In the genomic region with DNA sequence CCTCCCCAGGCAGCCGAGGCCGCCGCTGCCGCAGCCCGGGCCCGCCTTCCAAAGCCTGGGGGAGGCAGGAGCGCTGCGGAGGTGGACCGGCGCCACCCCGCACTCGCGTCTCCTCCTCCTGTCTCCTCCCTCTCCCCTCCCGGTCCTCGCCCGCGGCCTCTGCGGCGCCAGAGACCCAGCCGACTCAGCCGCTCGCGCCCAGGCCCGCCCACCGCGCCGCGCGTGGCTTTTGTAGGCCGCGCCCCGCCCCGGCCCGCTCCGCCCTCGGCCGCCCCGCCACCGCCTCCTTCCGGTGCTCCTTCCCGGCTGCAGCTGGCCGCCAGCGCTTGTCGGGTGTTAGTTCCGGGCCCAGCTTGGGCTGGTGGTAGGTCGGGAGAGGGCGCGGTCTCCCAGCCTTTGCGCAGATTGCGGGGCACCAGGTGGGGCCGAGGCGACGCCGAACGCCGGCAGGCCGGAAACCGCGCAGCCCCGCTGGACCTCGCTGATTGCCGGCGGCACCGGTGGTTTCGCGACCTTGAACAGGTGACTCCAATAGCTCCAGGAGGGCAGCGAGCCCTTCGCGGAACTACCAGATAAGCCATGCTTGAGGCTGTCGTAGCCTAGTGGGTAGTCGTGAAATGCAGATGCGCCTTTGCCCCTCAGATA, we compare ENCODE assay signal across 8 cellular contexts. TPM values are rescaled to one million over a fixed set of nuclear protein-coding genes. Genes with fewer than 3 reads are reported as not detected.
A peak's percentile ranks its signal among the peaks of the same experiment; 100 is the strongest.
DNase-seq lines count a peak whose midpoint lies in the region; ATAC-seq lines count a peak whose summit lies in the region.

Gene CAPRIN2, minus strand, starts transcription at position 202 of the 645 bp plus-strand sequence. CDS start 1,431 bp downstream, outside the sequence.

- no peaks in the 10 kb centered on the region for H3K9me3 Mint-ChIP-seq in naive B cell
- H3K9me3 Mint-ChIP-seq in stimulated activated effector memory CD8-positive, alpha-beta T cell treated with anti-CD3 and anti-CD28 coated beads, Interleukin-12 subunit alpha, Interleukin-12 subunit beta, amount 100 ng/mL, for 72 hours = no peaks in the 10 kb centered on the region

- peak; percentile 96 for DNase-seq in EH (ENCODE audit: low read depth)
- DNase-seq in GOT3 (lab: John Stamatoyannopoulos, UW) = peak; percentile 84
- DNase-seq in LHCN-M2 (ENCODE audit: low read depth) = peak; percentile 89
- DNase-seq in RPMI7951 (ENCODE audit: low read depth) = peak; percentile 93
- DNase-seq in activated T-helper 1 cell treated with anti-CD3 and anti-CD28 coated beads, Interleukin-2, amount 50 U/mL, for 16 hours (ENCODE audit: low read depth in 1 of 2, low spot score in 1 of 2) = peak; percentile 87 to 91
- peak; percentile 95 for DNase-seq in fibroblast of gingiva (ENCODE audit: low read depth)
- DNase-seq in naive B cell = peak; percentile 95
- peak; percentile 89 to 96 for DNase-seq in stimulated activated effector memory CD8-positive, alpha-beta T cell treated with anti-CD3 and anti-CD28 coated beads, Interleukin-12 subunit alpha, Interleukin-12 subunit beta, amount 100 ng/mL, for 72 hours (ENCODE audit: low spot score in 2 of 2)

- H3K27ac Mint-ChIP-seq in naive B cell = peak within 1 kb of the TSS; percentile 56 to 98 (median 93)
- peak within 1 kb of the TSS; percentile 74 for H3K27ac Mint-ChIP-seq in stimulated activated effector memory CD8-positive, alpha-beta T cell treated with anti-CD3 and anti-CD28 coated beads, Interleukin-12 subunit alpha, Interleukin-12 subunit beta, amount 100 ng/mL, for 72 hours

- H3K36me3 Mint-ChIP-seq in naive B cell = peaks cover 0 to 10% of the 10 kb centered on the region in 2 donors
- H3K36me3 Mint-ChIP-seq in stimulated activated effector memory CD8-positive, alpha-beta T cell treated with anti-CD3 and anti-CD28 coated beads, Interleukin-12 subunit alpha, Interleukin-12 subunit beta, amount 100 ng/mL, for 72 hours = no peaks in the 10 kb centered on the region

- H3K27me3 Mint-ChIP-seq in naive B cell = no peaks in the 10 kb centered on the region

- peak within 1 kb of the TSS; percentile 91 to 97 (median 94) for H3K4me3 Mint-ChIP-seq in naive B cell
- peak within 1 kb of the TSS; percentile 83 for H3K4me3 Mint-ChIP-seq in stimulated activated effector memory CD8-positive, alpha-beta T cell treated with anti-CD3 and anti-CD28 coated beads, Interleukin-12 subunit alpha, Interleukin-12 subunit beta, amount 100 ng/mL, for 72 hours

- peaks cover 22 to 33% (median 23%) of the 10 kb centered on the region in 3 donors for H3K4me1 Mint-ChIP-seq in naive B cell
- peaks cover 33% of the 10 kb centered on the region for H3K4me1 Mint-ChIP-seq in stimulated activated effector memory CD8-positive, alpha-beta T cell treated with anti-CD3 and anti-CD28 coated beads, Interleukin-12 subunit alpha, Interleukin-12 subunit beta, amount 100 ng/mL, for 72 hours

- peak; percentile 82 to 85 for ATAC-seq in naive B cell (ENCODE audit: low read depth in 2 of 2)
- ATAC-seq in stimulated activated effector memory CD8-positive, alpha-beta T cell treated with anti-CD3 and anti-CD28 coated beads, Interleukin-12 subunit alpha, Interleukin-12 subunit beta, amount 100 ng/mL, for 72 hours = peak; percentile 95

RNA-seq across cellular contexts. Expression of gene CAPRIN2, which starts in this region (rescaled TPM):
- 14.5 and 27.3 TPM in 2 replicates for total RNA-seq in LHCN-M2 (2014; rRNA removed)
- polyA plus RNA-seq in LHCN-M2 (2012) = 7.3 TPM
- 15.5 and 15.7 TPM in 2 replicates for total RNA-seq in RPMI7951 (2014; rRNA removed; shearing (Covaris generic))
- 10 to 100 TPM in 3 of 6 donors, 1 to 10 TPM in 2, not detected in 1; 5.1 to 12.8 (median 10.1) TPM for polyA plus RNA-seq in naive B cell (ENCODE audit: low read depth in 6 of 6)

Comparison
In these comparisons a context has a peak if more than half of its experiments do, and no peak if none do; other contexts are left out.
1. Peak in every context shown above with its lines: DNase-seq and ATAC-seq.